Comparison of ENCODE assay signal across 27 cellular contexts in the genomic region with DNA sequence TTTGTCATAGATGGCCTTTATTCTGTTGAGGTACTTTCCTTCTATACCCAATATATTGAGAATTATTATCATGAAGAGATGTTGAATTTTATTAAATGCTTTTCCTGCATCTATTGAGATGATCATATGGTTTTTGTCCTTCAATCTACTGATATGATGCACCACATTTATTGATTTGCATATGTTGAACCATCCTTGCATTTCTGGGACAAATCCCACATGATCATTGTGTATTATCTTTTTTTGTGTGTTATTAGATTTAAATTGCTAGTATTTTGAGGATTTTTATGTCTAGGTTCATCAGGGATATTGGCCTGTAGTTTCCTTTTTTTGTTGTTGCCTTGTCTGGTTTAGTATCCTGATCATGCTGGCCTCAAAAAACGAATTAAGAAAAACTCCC.
"Had no signal": no experiment of that assay in that cellular context is flagged by ENCODE, and none has a peak within 500 bp of the region (broad histone marks: within the 10 kb centered on the region; RNA-seq: fewer than 3 reads in every experiment).

No MANE protein-coding gene starts in this region.

- H3K27me3 ChIP-seq: colonic mucosa, dorsolateral prefrontal cortex, esophagus muscularis mucosa, foreskin keratinocyte, gastrocnemius medialis, gastroesophageal sphincter, heart left ventricle, heart right ventricle had no signal

- H3K4me1 ChIP-seq: colonic mucosa, esophagus muscularis mucosa, esophagus squamous epithelium, foreskin keratinocyte, gastrocnemius medialis, gastroesophageal sphincter, heart left ventricle, heart right ventricle had no signal

- H3K36me3 ChIP-seq: colonic mucosa, esophagus muscularis mucosa, esophagus squamous epithelium, gastrocnemius medialis, gastroesophageal sphincter, heart left ventricle, heart right ventricle had no signal

- ATAC-seq: effector memory CD8-positive, alpha-beta T cell; esophagus mucosa; foreskin keratinocyte; gastrocnemius medialis; gastroesophageal sphincter; heart left ventricle; heart right ventricle had no signal

- H3K4me3 ChIP-seq: colonic mucosa, coronary artery, dorsolateral prefrontal cortex, esophagus muscularis mucosa, esophagus squamous epithelium, gastrocnemius medialis, gastroesophageal sphincter, heart left ventricle, heart right ventricle had no signal

- FAIRE-seq: colon, endometrium, endothelial cell of umbilical vein had no signal

- DNase-seq: colonic mucosa; cortex of kidney; dermis blood vessel endothelial cell; dorsolateral prefrontal cortex; effector CD4-positive, alpha-beta T cell; effector CD8-positive, alpha-beta T cell; effector memory CD4-positive, alpha-beta T cell; effector memory CD8-positive, alpha-beta T cell; endodermal cell; erythroblast; esophagus squamous epithelium; foreskin fibroblast; foreskin keratinocyte; foreskin melanocyte; gastrocnemius medialis; glutamatergic neuron; head of caudate nucleus; heart left ventricle; heart right ventricle had no signal

- H3K9me3 ChIP-seq: colonic mucosa, esophagus squamous epithelium, gastrocnemius medialis had no signal

- H3K27ac ChIP-seq: colonic mucosa, coronary artery, dorsolateral prefrontal cortex, epithelial cell of prostate, esophagus muscularis mucosa, esophagus squamous epithelium, foreskin keratinocyte, gastrocnemius medialis, gastroesophageal sphincter, heart left ventricle, heart right ventricle had no signal
